In the genomic region with DNA sequence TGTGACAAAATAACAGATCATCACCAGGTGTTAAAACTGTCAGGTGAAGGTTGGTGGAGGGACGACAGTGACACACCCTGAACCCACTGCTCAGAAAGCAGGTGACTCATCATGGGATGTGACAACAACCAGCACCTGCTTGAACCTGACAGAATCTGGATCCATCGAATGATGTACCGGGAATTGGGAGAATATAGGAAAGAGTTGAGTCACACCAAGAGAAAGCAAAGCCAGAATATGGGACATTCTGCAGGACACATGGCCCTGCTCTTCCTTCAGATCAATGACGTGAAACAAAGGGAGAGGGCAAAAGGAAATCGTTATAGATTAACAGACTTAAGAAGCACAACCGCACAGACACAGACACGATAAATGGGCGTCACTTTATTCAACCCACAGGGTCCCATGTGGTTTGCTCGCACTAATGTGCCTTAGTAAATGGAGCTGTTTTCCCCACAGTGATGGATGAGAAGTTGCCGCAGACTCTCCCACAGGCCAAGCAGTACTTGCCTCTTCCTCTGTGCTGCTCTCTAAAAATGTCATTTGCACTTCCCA, we compare ENCODE assay signal across 11 cellular contexts.
DNase-seq lines count a peak whose midpoint lies in the region; TF ChIP-seq lines count a peak whose summit lies in the region.
"Had no signal": no experiment of that assay in that cellular context is flagged by ENCODE, and none has a peak within 500 bp of the region (broad histone marks: within the 10 kb centered on the region; RNA-seq: fewer than 3 reads in every experiment).

No MANE protein-coding gene starts in this region.

- H3K4me3 Mint-ChIP-seq in activated CD4-positive, alpha-beta T cell treated with anti-CD3 and anti-CD28 coated beads, Interleukin-2, amount 10 ng/mL, durations not matched to agents 7 days and 5 days = peak overlapping the region; percentile 4
- peak overlapping the region; percentile 46 for H3K4me3 Mint-ChIP-seq in type B pancreatic cell
- H3K4me3 Mint-ChIP-seq: mesothelial cell of epicardium had no signal

- H3K36me3 Mint-ChIP-seq in activated CD4-positive, alpha-beta T cell treated with anti-CD3 and anti-CD28 coated beads, Interleukin-2, amount 10 ng/mL, durations not matched to agents 7 days and 5 days (ENCODE audit: low read depth) = no peaks in the 10 kb centered on the region
- no peaks in the 10 kb centered on the region for H3K36me3 Mint-ChIP-seq in type B pancreatic cell
- H3K36me3 Mint-ChIP-seq: mesothelial cell of epicardium had no signal

- H3K9me3 ChIP-seq in osteoblast (ENCODE audit: low read depth, low read length) (no peaks in the 10 kb centered on the region), vagina (no peaks in the 10 kb centered on the region)

- H3K27ac ChIP-seq in osteoblast (ENCODE audit: low read depth, low read length) = no peak overlapping the region
- no peak overlapping the region for H3K27ac ChIP-seq in vagina

- H3K4me1 ChIP-seq in osteoblast (ENCODE audit: insufficient read depth, low read length) (no peaks in the 10 kb centered on the region), vagina (no peaks in the 10 kb centered on the region)

- H3K27me3 Mint-ChIP-seq in activated CD4-positive, alpha-beta T cell treated with anti-CD3 and anti-CD28 coated beads, Interleukin-2, amount 10 ng/mL, durations not matched to agents 7 days and 5 days = peaks cover 10% of the 10 kb centered on the region
- H3K27me3 Mint-ChIP-seq in type B pancreatic cell = peaks cover 6% of the 10 kb centered on the region

- no peaks in the 10 kb centered on the region for H4K20me1 ChIP-seq in osteoblast (ENCODE audit: insufficient read depth, low read length)

- peak; percentile 22 for DNase-seq in stimulated activated CD4-positive, alpha-beta T cell treated with anti-CD3 and anti-CD28 coated beads, Interleukin-15, amount 100 ng/mL, for 24 hours
- no peak for DNase-seq in stimulated activated CD4-positive, alpha-beta T cell treated with anti-CD3 and anti-CD28 coated beads, Interleukin-4, amount 100 ng/mL, for 1 hour
- peak; percentile 59 for DNase-seq in activated CD4-positive, alpha-beta T cell treated with anti-CD3 and anti-CD28 coated beads, Interleukin-2, amount 10 ng/mL, durations not matched to agents 7 days and 5 days
- peak; percentile 56 for DNase-seq in effector CD4-positive, alpha-beta T cell
- DNase-seq in type B pancreatic cell (ENCODE audit: extremely low spot score, unreplicated experiment) (no peak), osteoblast (ENCODE audit: insufficient read length, low spot score, missing footprints) (no peak), vagina (ENCODE audit: extremely low spot score in 2 of 2) (no peak), NCI-H226 (no peak)
- DNase-seq: hippocampal formation, IMR-90 had no signal

- intact Hi-C loops in vagina (cut with DNase I) = loop anchor here (5.0 kb wide), 1 partner anchor 189 kb away; no protein-coding TSS in a partner anchor

- peak overlapping the region; percentile 88 for H3K27ac Mint-ChIP-seq in activated CD4-positive, alpha-beta T cell treated with anti-CD3 and anti-CD28 coated beads, Interleukin-2, amount 10 ng/mL, durations not matched to agents 7 days and 5 days
- peak overlapping the region; percentile 14 for H3K27ac Mint-ChIP-seq in type B pancreatic cell
- H3K27ac Mint-ChIP-seq: mesothelial cell of epicardium had no signal

- H2AFZ ChIP-seq in osteoblast (ENCODE audit: low read length) = no peak overlapping the region

- TF ChIP-seq CTCF in type B pancreatic cell (conservative IDR thresholded peaks at IDR 0.05) (no peak), osteoblast (IDR thresholded peaks at IDR 0.05; ENCODE audit: extremely low read depth, low read depth, low read length) (no peak), vagina (IDR thresholded peaks at IDR 0.05) (no peak)

- TF ChIP-seq POLR2A in vagina (IDR thresholded peaks at IDR 0.05) = no peak

- CTCF ChIA-PET in activated CD4-positive, alpha-beta T cell treated with anti-CD3 and anti-CD28 coated beads, Interleukin-2, amount 10 ng/mL, durations not matched to agents 7 days and 5 days (lab: Charles Lee) = interaction anchor here (1.0 to 1.3 kb wide), 3 partner anchors 15 to 191 kb away, joined by 3 to 11 read pairs (median 5); no protein-coding TSS in a partner anchor

- H3K4me3 ChIP-seq in osteoblast (ENCODE audit: insufficient read depth, low read length) (no peak overlapping the region), vagina (no peak overlapping the region)

- H3K4me2 ChIP-seq in osteoblast (ENCODE audit: insufficient read depth, low read length) = no peak overlapping the region

- POLR2A ChIA-PET in activated CD4-positive, alpha-beta T cell treated with anti-CD3 and anti-CD28 coated beads, Interleukin-2, amount 10 ng/mL, durations not matched to agents 7 days and 5 days (lab: Charles Lee) = no interaction called here

- peaks cover 48% of the 10 kb centered on the region for H3K4me1 Mint-ChIP-seq in activated CD4-positive, alpha-beta T cell treated with anti-CD3 and anti-CD28 coated beads, Interleukin-2, amount 10 ng/mL, durations not matched to agents 7 days and 5 days
- H3K4me1 Mint-ChIP-seq in type B pancreatic cell (ENCODE audit: unreplicated experiment) = peaks cover 23% of the 10 kb centered on the region

- H3K27me3 ChIP-seq in osteoblast (ENCODE audit: insufficient read depth, low read length) = peaks cover 3% of the 10 kb centered on the region
- no peaks in the 10 kb centered on the region for H3K27me3 ChIP-seq in vagina

- H3K9me3 Mint-ChIP-seq in activated CD4-positive, alpha-beta T cell treated with anti-CD3 and anti-CD28 coated beads, Interleukin-2, amount 10 ng/mL, durations not matched to agents 7 days and 5 days = no peaks in the 10 kb centered on the region
- no peaks in the 10 kb centered on the region for H3K9me3 Mint-ChIP-seq in type B pancreatic cell

- H3K36me3 ChIP-seq in osteoblast (ENCODE audit: insufficient read depth, low read length) (no peaks in the 10 kb centered on the region), vagina (no peaks in the 10 kb centered on the region)

- H3K79me2 ChIP-seq in osteoblast (ENCODE audit: insufficient read depth, low read length) = no peaks in the 10 kb centered on the region

Comparison
In these comparisons a context has a peak if more than half of its experiments do, and no peak if none do; other contexts are left out.
1. DNase-seq: peak in stimulated activated CD4-positive, alpha-beta T cell treated with anti-CD3 and anti-CD28 coated beads, Interleukin-15, amount 100 ng/mL, for 24 hours (single experiment), activated CD4-positive, alpha-beta T cell treated with anti-CD3 and anti-CD28 coated beads, Interleukin-2, amount 10 ng/mL, durations not matched to agents 7 days and 5 days (single experiment) and effector CD4-positive, alpha-beta T cell (single experiment); none in stimulated activated CD4-positive, alpha-beta T cell treated with anti-CD3 and anti-CD28 coated beads, Interleukin-4, amount 100 ng/mL, for 1 hour (single experiment), type B pancreatic cell (single experiment), osteoblast (single experiment), vagina (0 of 2) and NCI-H226 (single experiment).